In genomic region chr1:87449348-87449963, GRCh38 we compare ENCODE assay signal across 9 cellular contexts.
A peak's percentile ranks its signal among the peaks of the same experiment; 100 is the strongest.
DNase-seq lines count a peak whose midpoint lies in the region; ATAC-seq and TF ChIP-seq lines count a peak whose summit lies in the region.
"Had no signal": no experiment of that assay in that cellular context is flagged by ENCODE, and none has a peak within 500 bp of the region (broad histone marks: within the 10 kb centered on the region; RNA-seq: fewer than 3 reads in every experiment).

No MANE protein-coding gene starts in this region.

- no peak for TF ChIP-seq CTCF in OCI-LY7 (conservative IDR thresholded peaks at IDR 0.05; ENCODE audit: low read length)

- H3K4me2 ChIP-seq in OCI-LY7 (ENCODE audit: low read length), result peak overlapping the region; percentile 50

- no TSS peak for BruUV-seq in OCI-LY7 (replicated peaks; lab: Mats Ljungman, UMichigan)

- peak overlapping the region; percentile 98 for H2AFZ ChIP-seq in OCI-LY7 (ENCODE audit: low read length)

- peak overlapping the region in 1 of 2 donors; percentile 18 for H3K4me3 Mint-ChIP-seq in stimulated activated naive B cell treated with anti-CD40 and anti-IgM and Interleukin-4, amounts not matched to agents 10 μg/mL and 1 μg/mL and 100 μg/mL, for 72 hours
- H3K4me3 Mint-ChIP-seq: activated naive CD4-positive, alpha-beta T cell treated with anti-CD3 and anti-CD28 coated beads, Interleukin-2, amount 50 U/mL, for 24 hours had no signal

- POLR2A ChIA-PET in OCI-LY7 (lab: Charles Lee), result interaction anchor here (0.6 to 2.9 kb wide), 6 partner anchors 12 to 120 kb away, joined by 3 to 11 read pairs (median 4); partner anchors contain the start of gene LMO4

- no peaks in the 10 kb centered on the region for H4K20me1 ChIP-seq in OCI-LY7 (ENCODE audit: insufficient read depth, low read length)

- H3K36me3 ChIP-seq in OCI-LY7 (ENCODE audit: insufficient read depth, low read length), result no peaks in the 10 kb centered on the region

- H3K9me2 ChIP-seq in OCI-LY7 (ENCODE audit: insufficient read depth, low read length), result no peaks in the 10 kb centered on the region; the same call in 1 of the 2 replicates

- peaks cover 10% of the 10 kb centered on the region for H3K4me1 ChIP-seq in OCI-LY7 (ENCODE audit: insufficient read depth, low read length, poor library complexity, severe bottlenecking)

- peak overlapping the region; percentile 10 for H3K27ac ChIP-seq in OCI-LY7 (ENCODE audit: low read depth, low read length, poor library complexity, severe bottlenecking)

- intact Hi-C loops in OCI-LY7 (cut with micrococcal nuclease; ENCODE audit: unreplicated experiment), result no loop called here

- peaks cover 6 to 13% of the 10 kb centered on the region in 2 donors for H3K4me1 Mint-ChIP-seq in stimulated activated naive B cell treated with anti-CD40 and anti-IgM and Interleukin-4, amounts not matched to agents 10 μg/mL and 1 μg/mL and 100 μg/mL, for 72 hours
- H3K4me1 Mint-ChIP-seq: activated naive CD4-positive, alpha-beta T cell treated with anti-CD3 and anti-CD28 coated beads, Interleukin-2, amount 50 U/mL, for 24 hours had no signal

- CTCF ChIA-PET in OCI-LY7 (lab: Charles Lee; ENCODE audit: unreplicated experiment), result no interaction called here

- DNase-seq in stimulated activated CD4-positive, alpha-beta T cell treated with anti-CD3 and anti-CD28 coated beads, Interleukin-12 subunit alpha, Interleukin-12 subunit beta, amount 100 ng/mL, for 48 hours (ENCODE audit: low read depth in 2 of 3, low spot score in 1 of 3), result peak in 2 of 3 donors; percentile 14 to 22
- DNase-seq in stimulated activated CD4-positive, alpha-beta T cell treated with anti-CD3 and anti-CD28 coated beads, Interleukin-12 subunit alpha, Interleukin-12 subunit beta, amount 100 ng/mL, for 4 hours, result no peak
- DNase-seq in OCI-LY7 (ENCODE audit: low spot score) (peak; percentile 47), germinal center (ENCODE audit: low spot score) (peak; percentile 31), SIG-M5 (lab: John Stamatoyannopoulos, UW) (no peak), NCI-H524 treated with DMSO at 0.1 percent for 48 hours (lab: John Stamatoyannopoulos, UW) (no peak)
- peak; percentile 42 for DNase-seq in stimulated activated naive B cell treated with anti-CD40 and anti-IgM and Interleukin-4, amounts not matched to agents 10 μg/mL and 1 μg/mL and 100 μg/mL, for 72 hours

- peaks cover 0 to 6% of the 10 kb centered on the region in 2 donors for H3K36me3 Mint-ChIP-seq in stimulated activated naive B cell treated with anti-CD40 and anti-IgM and Interleukin-4, amounts not matched to agents 10 μg/mL and 1 μg/mL and 100 μg/mL, for 72 hours
- H3K36me3 Mint-ChIP-seq: activated naive CD4-positive, alpha-beta T cell treated with anti-CD3 and anti-CD28 coated beads, Interleukin-2, amount 50 U/mL, for 24 hours had no signal

- H3K27ac Mint-ChIP-seq in stimulated activated naive B cell treated with anti-CD40 and anti-IgM and Interleukin-4, amounts not matched to agents 10 μg/mL and 1 μg/mL and 100 μg/mL, for 72 hours, result peak overlapping the region; percentile 79
- H3K27ac Mint-ChIP-seq: activated naive CD4-positive, alpha-beta T cell treated with anti-CD3 and anti-CD28 coated beads, Interleukin-2, amount 50 U/mL, for 24 hours had no signal

- peak overlapping the region; percentile 20 for H3K4me3 ChIP-seq in OCI-LY7 (ENCODE audit: low read depth, low read length, poor library complexity, severe bottlenecking)

- no peaks in the 10 kb centered on the region for H3K27me3 Mint-ChIP-seq in stimulated activated naive B cell treated with anti-CD40 and anti-IgM and Interleukin-4, amounts not matched to agents 10 μg/mL and 1 μg/mL and 100 μg/mL, for 72 hours
- H3K27me3 Mint-ChIP-seq: activated naive CD4-positive, alpha-beta T cell treated with anti-CD3 and anti-CD28 coated beads, Interleukin-2, amount 50 U/mL, for 24 hours had no signal

- ATAC-seq in HG03039 (IDR thresholded peaks at IDR 0.05; ENCODE audit: unreplicated experiment), result peak; percentile 86
- peak; percentile 86 to 90 for ATAC-seq in stimulated activated naive B cell treated with anti-CD40 and anti-IgM and Interleukin-4, amounts not matched to agents 10 μg/mL and 1 μg/mL and 100 μg/mL, for 72 hours (replicated peaks)

- no peaks in the 10 kb centered on the region for H3K79me2 ChIP-seq in OCI-LY7 (ENCODE audit: insufficient read depth, low read depth, low read length)

- peaks cover 9 to 13% of the 10 kb centered on the region in 2 donors for H3K9me3 Mint-ChIP-seq in stimulated activated naive B cell treated with anti-CD40 and anti-IgM and Interleukin-4, amounts not matched to agents 10 μg/mL and 1 μg/mL and 100 μg/mL, for 72 hours
- H3K9me3 Mint-ChIP-seq: activated naive CD4-positive, alpha-beta T cell treated with anti-CD3 and anti-CD28 coated beads, Interleukin-2, amount 50 U/mL, for 24 hours had no signal

- H3K9me3 ChIP-seq in OCI-LY7 (ENCODE audit: low read length), result no peaks in the 10 kb centered on the region

Comparison
In these comparisons a context has a peak if more than half of its experiments do, and no peak if none do; other contexts are left out.
1. DNase-seq: peak in stimulated activated CD4-positive, alpha-beta T cell treated with anti-CD3 and anti-CD28 coated beads, Interleukin-12 subunit alpha, Interleukin-12 subunit beta, amount 100 ng/mL, for 48 hours (2 of 3), OCI-LY7 (single experiment), germinal center (single experiment) and stimulated activated naive B cell treated with anti-CD40 and anti-IgM and Interleukin-4, amounts not matched to agents 10 μg/mL and 1 μg/mL and 100 μg/mL, for 72 hours (single experiment); none in stimulated activated CD4-positive, alpha-beta T cell treated with anti-CD3 and anti-CD28 coated beads, Interleukin-12 subunit alpha, Interleukin-12 subunit beta, amount 100 ng/mL, for 4 hours (single experiment), SIG-M5 (single experiment) and NCI-H524 treated with DMSO at 0.1 percent for 48 hours (single experiment).